ENCODE assay signal across 13 cellular contexts in genomic region chr13:110413311-110414040, GRCh38.
DNase-seq lines count a peak whose midpoint lies in the region; ATAC-seq, FAIRE-seq and TF ChIP-seq lines count a peak whose summit lies in the region.
"Had no signal": no experiment of that assay in that cellular context is flagged by ENCODE, and none has a peak within 500 bp of the region (broad histone marks: within the 10 kb centered on the region; RNA-seq: fewer than 3 reads in every experiment).

No MANE protein-coding gene starts in this region.

- H3K9me3 ChIP-seq in PC-3 (ENCODE audit: low read length) (no peaks in the 10 kb centered on the region), H1 (ENCODE audit: insufficient read depth in 2 of 2, low read depth in 1 of 2, low read length in 1 of 2) (no peaks in the 10 kb centered on the region), mucosa of rectum (ENCODE audit: control insufficient read depth in 2 of 2, low read length in 2 of 2) (no peaks in the 10 kb centered on the region), stomach smooth muscle (ENCODE audit: control insufficient read depth in 2 of 2, low read length in 2 of 2) (no peaks in the 10 kb centered on the region), HAP-1 (no peaks in the 10 kb centered on the region)
- H3K9me3 ChIP-seq: pancreas had no signal

- no peak overlapping the region for H3K4me2 ChIP-seq in PC-3 (ENCODE audit: low read length)
- H3K4me2 ChIP-seq in H1 (ENCODE audit: insufficient read depth in 1 of 2, low read depth in 2 of 2, low read length in 2 of 2), result no peak overlapping the region

- H3K27me3 ChIP-seq in PC-3 (ENCODE audit: low read length) (no peaks in the 10 kb centered on the region), H1 (replicated peaks in 1 of 4; ENCODE audit: control insufficient read depth in 3 of 4, extremely low read depth in 1 of 4, insufficient read depth in 3 of 4, low read length in 3 of 4) (no peaks in the 10 kb centered on the region; a peak in 1 of 7 replicates), mucosa of rectum (ENCODE audit: control insufficient read depth in 2 of 2, insufficient read depth in 2 of 2, low read length in 2 of 2) (peaks cover 0 to 4% of the 10 kb centered on the region in 2 donors), stomach smooth muscle (ENCODE audit: control insufficient read depth in 1 of 2, insufficient read depth in 2 of 2, low read length in 2 of 2) (no peaks in the 10 kb centered on the region), HAP-1 (ENCODE audit: low read depth) (peaks cover 6% of the 10 kb centered on the region)
- H3K27me3 ChIP-seq: pancreas had no signal

- H3K4me1 ChIP-seq in PC-3 (ENCODE audit: insufficient read depth, low read length) (peaks cover 32% of the 10 kb centered on the region), H1 (replicated peaks in 1 of 4; ENCODE audit: control insufficient read depth in 3 of 4, insufficient read depth in 4 of 4, low read length in 3 of 4) (peaks cover 0 to 3% (median under 1%) of the 10 kb centered on the region in 4 experiments; a peak in 4 of 7 replicates), mucosa of rectum (ENCODE audit: control insufficient read depth in 2 of 2, insufficient read depth in 2 of 2, low read length in 2 of 2) (peaks cover 6 to 8% of the 10 kb centered on the region in 2 donors), stomach smooth muscle (ENCODE audit: control insufficient read depth, insufficient read depth, low read length) (peaks cover 84% of the 10 kb centered on the region), HAP-1 (no peaks in the 10 kb centered on the region)

- H4K5ac ChIP-seq in H1 (ENCODE audit: insufficient read length, low read depth, low read length), result no peak overlapping the region

- H2BK20ac ChIP-seq in H1 (ENCODE audit: low read length), result no peak overlapping the region

- H3K56ac ChIP-seq in H1 (replicated peaks; ENCODE audit: insufficient read length, low read depth, low read length), result no peak overlapping the region

- H3K4me3 ChIP-seq in PC-3 (ENCODE audit: low read length), result no peak overlapping the region
- H3K4me3 ChIP-seq in H1 (ENCODE audit: extremely low read depth in 1 of 4, insufficient read depth in 2 of 4, low read depth in 3 of 4, low read length in 4 of 4), result no peak overlapping the region
- no peak overlapping the region for H3K4me3 ChIP-seq in mucosa of rectum (ENCODE audit: low read length in 2 of 2)
- H3K4me3 ChIP-seq in stomach smooth muscle (ENCODE audit: low read length in 2 of 2), result peak overlapping the region in 1 of 2 donors; percentile 17
- H3K4me3 ChIP-seq in HAP-1, result no peak overlapping the region
- H3K4me3 ChIP-seq: pancreas had no signal

- FAIRE-seq in H1 (lab: Jason Lieb, UNC), result no peak
- FAIRE-seq: pancreas had no signal

- H3K79me2 ChIP-seq in PC-3 (ENCODE audit: low read length) (no peaks in the 10 kb centered on the region), H1 (ENCODE audit: control insufficient read depth in 1 of 2, insufficient read depth in 2 of 2, low read length in 2 of 2) (no peaks in the 10 kb centered on the region)

- H3K79me1 ChIP-seq in H1 (ENCODE audit: low read depth, low read length), result peaks cover 4% of the 10 kb centered on the region; the same call in 1 of the 2 replicates

- TF ChIP-seq RAD21 in H1 (IDR thresholded peaks at IDR 0.05 in 1 of 2, conservative IDR thresholded peaks at IDR 0.05 in 1 of 2; ENCODE audit: low read depth in 2 of 2, low read length in 2 of 2), result no peak

- intact Hi-C loops in PC-3 (cut with micrococcal nuclease), result loop anchor here (2.0 to 5.0 kb wide), 3 partner anchors 33 to 106 kb away; partner anchors contain the start of genes COL4A1 and COL4A2

- peak overlapping the region; percentile 23 for H4K91ac ChIP-seq in H1 (replicated peaks; ENCODE audit: insufficient read length, low read length)

- H3K23me2 ChIP-seq in H1 (ENCODE audit: low read depth, low read length), result no peaks in the 10 kb centered on the region; the same call in 1 of the 2 replicates

- H2AFZ ChIP-seq in PC-3 (ENCODE audit: low read length), result no peak overlapping the region
- no peak overlapping the region for H2AFZ ChIP-seq in H1 (ENCODE audit: low read length)

- CTCF ChIA-PET in PC-3 (lab: Charles Lee), result no interaction called here
- CTCF ChIA-PET in H1 (lab: Charles Lee; ENCODE audit: partially characterized antibody), result no interaction called here

- TF ChIP-seq POLR2A in H1 (IDR thresholded peaks at IDR 0.05; ENCODE audit: control extremely low read depth in 1 of 2, low read depth in 2 of 2, low read length in 2 of 2), result no peak

- H2BK5ac ChIP-seq in H1 (ENCODE audit: low read depth, low read length), result peak overlapping the region; percentile 17; the same call in 1 of the 2 replicates

- 82% methylated on average over 17 of the region's 17 CpGs; no CpG with 5 or more reads in 1 of the 2 experiments for whole genome bisulfite sequencing in H1 (ENCODE audit: extremely low coverage in 1 of 2, insufficient coverage in 1 of 2, insufficient read length in 1 of 2, insufficient replicate concordance in 2 of 2, low coverage in 1 of 2, low lambda C conversion rate in 2 of 2, missing lambda C conversion rate in 1 of 2), 2 experiments

- H3K9me2 ChIP-seq in PC-3 (replicated peaks; ENCODE audit: low read length), result no peaks in the 10 kb centered on the region

- H3K27ac ChIP-seq in PC-3 (ENCODE audit: low read length) (peak overlapping the region; percentile 88), H1 (ENCODE audit: low read depth, low read length) (no peak overlapping the region), mucosa of rectum (ENCODE audit: low read depth in 2 of 2, low read length in 2 of 2) (peak overlapping the region; percentile 26 to 29), stomach smooth muscle (ENCODE audit: low read length) (peak overlapping the region; percentile 96)

- H3K14ac ChIP-seq in H1 (ENCODE audit: insufficient read length), result no peak overlapping the region

- in situ Hi-C loops in HAP-1 (cut with MboI; ENCODE audit: low sequenced_read_pairs), result loop anchor here (10.0 to 25.0 kb wide), 2 partner anchors 189 to 1451 kb away; no protein-coding TSS in a partner anchor

- BruUV-seq in PC-3 (replicated peaks; lab: Mats Ljungman, UMichigan), result no TSS peak

- H3K18ac ChIP-seq in H1 (ENCODE audit: extremely low read depth, low read length), result no peak overlapping the region

- H2BK12ac ChIP-seq in H1 (ENCODE audit: low read depth, low read length), result peak overlapping the region; percentile 20; the same call in 1 of the 2 replicates

- H2BK120ac ChIP-seq in H1 (replicated peaks; ENCODE audit: low read depth, low read length), result no peak overlapping the region

- no peak overlapping the region for H4K8ac ChIP-seq in H1 (ENCODE audit: extremely low read depth, insufficient read depth, low read length)

- H3K4ac ChIP-seq in H1 (replicated peaks; ENCODE audit: insufficient read length, low read depth, low read length), result no peak overlapping the region

- POLR2A ChIA-PET in PC-3 (lab: Charles Lee; ENCODE audit: unreplicated experiment) (no interaction called here), H1 (lab: Charles Lee; ENCODE audit: partially characterized antibody) (no interaction called here)

- TF ChIP-seq EP300 in H1 (IDR thresholded peaks at IDR 0.05; ENCODE audit: borderline replicate concordance in 1 of 2, low read depth in 2 of 2, low read length in 2 of 2), result no peak

- DNase-seq in PC-3 (no peak), H1 (ENCODE audit: low read depth in 1 of 2, low spot score in 2 of 2) (no peak), NCI-H774 (lab: John Stamatoyannopoulos, UW) (no peak), HAP-1 (ENCODE audit: low spot score in 2 of 2) (no peak), NCI-H226 (no peak)
- DNase-seq: activated CD8-positive, alpha-beta T cell treated with anti-CD3 and anti-CD28 coated beads, Interleukin-2, amount 10 ng/mL, durations not matched to agents 7 days and 5 days; activated effector memory CD4-positive, alpha-beta T cell treated with Interleukin-2 at 50 U/mL for 16 hours; midbrain; NCI-H524; pancreas had no signal

- H3K36me3 ChIP-seq in PC-3 (ENCODE audit: low read depth, low read length) (no peaks in the 10 kb centered on the region), H1 (ENCODE audit: control insufficient read depth in 2 of 4, insufficient read depth in 4 of 4, low read length in 3 of 4) (no peaks in the 10 kb centered on the region; a peak in 1 of 8 replicates), mucosa of rectum (ENCODE audit: control insufficient read depth in 2 of 2, insufficient read depth in 2 of 2, low read length in 2 of 2) (no peaks in the 10 kb centered on the region), stomach smooth muscle (ENCODE audit: control insufficient read depth in 2 of 2, insufficient read depth in 2 of 2, low read length in 2 of 2) (peaks cover 9 to 16% of the 10 kb centered on the region in 2 donors), HAP-1 (replicated peaks) (no peaks in the 10 kb centered on the region)
- H3K36me3 ChIP-seq: pancreas had no signal

- H3K23ac ChIP-seq in H1 (ENCODE audit: insufficient read length), result no peak overlapping the region

- H2BK15ac ChIP-seq in H1 (ENCODE audit: low read length), result no peak overlapping the region

- H2AK5ac ChIP-seq in H1 (ENCODE audit: low read depth, low read length), result no peak overlapping the region; the same call in 1 of the 2 replicates

- H3F3A ChIP-seq in PC-3 (ENCODE audit: low read length, unreplicated experiment), result no peaks in the 10 kb centered on the region

- H4K20me1 ChIP-seq in PC-3 (ENCODE audit: low read length) (no peaks in the 10 kb centered on the region), H1 (replicated peaks in 1 of 2; ENCODE audit: control insufficient read depth in 1 of 2, insufficient read depth in 2 of 2, low read length in 2 of 2) (peaks cover 0 to 2% of the 10 kb centered on the region in 2 experiments)

- ATAC-seq in PC-3 (no peak), HG03457 (IDR thresholded peaks at IDR 0.05; ENCODE audit: unreplicated experiment) (no peak)
- ATAC-seq: activated CD8-positive, alpha-beta T cell treated with anti-CD3 and anti-CD28 coated beads, Interleukin-2, amount 10 ng/mL, durations not matched to agents 7 days and 5 days had no signal

- no peak for TF ChIP-seq CTCF in PC-3 (conservative IDR thresholded peaks at IDR 0.05; ENCODE audit: low read depth, low read length)
- TF ChIP-seq CTCF in H1 (IDR thresholded peaks at IDR 0.05; ENCODE audit: control extremely low read depth in 1 of 3, insufficient read depth in 1 of 3, low read depth in 1 of 3, low read length in 3 of 3), result no peak

- H3K9ac ChIP-seq in PC-3 (ENCODE audit: low read length) (peak overlapping the region; percentile 73; the same call in 1 of the 2 replicates), H1 (replicated peaks in 1 of 4; ENCODE audit: extremely low read depth in 1 of 4, low read depth in 3 of 4, low read length in 3 of 4) (no peak overlapping the region), mucosa of rectum (ENCODE audit: low read depth in 1 of 2, low read length in 2 of 2) (no peak overlapping the region), stomach smooth muscle (ENCODE audit: low read length in 2 of 2) (peak overlapping the region in 1 of 2 donors; percentile 65)

TF ChIP-seq in H1, 55 proteins besides CTCF, POLR2A, EP300 and RAD21 (continues in another document):
- TF ChIP-seq TBP (IDR thresholded peaks at IDR 0.05; ENCODE audit: low read depth, low read length), result no peak
- TF ChIP-seq POU5F1 (IDR thresholded peaks at IDR 0.05; ENCODE audit: low read depth, low read length), result no peak
- TF ChIP-seq RBBP5 (IDR thresholded peaks at IDR 0.05; ENCODE audit: borderline replicate concordance, low read depth, low read length), result no peak
- no peak for TF ChIP-seq NANOG (IDR thresholded peaks at IDR 0.05; ENCODE audit: insufficient read depth, low read depth, low read length, poor library complexity, severe bottlenecking)
